In the genomic region with DNA sequence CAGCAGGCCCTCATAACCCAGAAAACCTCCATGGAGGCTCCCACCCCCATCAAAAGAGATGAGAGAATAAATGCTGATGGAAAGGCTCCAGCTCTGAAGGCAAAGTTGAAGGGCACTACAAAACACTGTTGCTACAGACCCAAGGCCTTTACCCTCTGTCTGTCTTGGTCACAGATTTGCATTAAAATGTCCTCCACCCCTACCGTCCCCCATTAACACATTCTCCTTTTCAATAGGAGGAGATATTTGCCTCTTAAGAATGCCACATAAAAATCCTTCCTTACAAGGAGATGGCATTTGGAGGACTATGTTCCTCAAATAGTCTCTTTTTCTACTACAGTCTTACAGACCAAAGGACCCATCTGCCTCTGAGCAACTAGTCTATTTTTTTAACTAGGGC, we compare ENCODE assay signal across 1 cellular context.
TF ChIP-seq lines count a peak whose summit lies in the region.

No MANE protein-coding gene starts in this region.

TF ChIP-seq in GM23338, 12 proteins besides CTCF, POLR2A, EP300 and RAD21 (continued from another document):
- TF ChIP-seq, protein P1, sequence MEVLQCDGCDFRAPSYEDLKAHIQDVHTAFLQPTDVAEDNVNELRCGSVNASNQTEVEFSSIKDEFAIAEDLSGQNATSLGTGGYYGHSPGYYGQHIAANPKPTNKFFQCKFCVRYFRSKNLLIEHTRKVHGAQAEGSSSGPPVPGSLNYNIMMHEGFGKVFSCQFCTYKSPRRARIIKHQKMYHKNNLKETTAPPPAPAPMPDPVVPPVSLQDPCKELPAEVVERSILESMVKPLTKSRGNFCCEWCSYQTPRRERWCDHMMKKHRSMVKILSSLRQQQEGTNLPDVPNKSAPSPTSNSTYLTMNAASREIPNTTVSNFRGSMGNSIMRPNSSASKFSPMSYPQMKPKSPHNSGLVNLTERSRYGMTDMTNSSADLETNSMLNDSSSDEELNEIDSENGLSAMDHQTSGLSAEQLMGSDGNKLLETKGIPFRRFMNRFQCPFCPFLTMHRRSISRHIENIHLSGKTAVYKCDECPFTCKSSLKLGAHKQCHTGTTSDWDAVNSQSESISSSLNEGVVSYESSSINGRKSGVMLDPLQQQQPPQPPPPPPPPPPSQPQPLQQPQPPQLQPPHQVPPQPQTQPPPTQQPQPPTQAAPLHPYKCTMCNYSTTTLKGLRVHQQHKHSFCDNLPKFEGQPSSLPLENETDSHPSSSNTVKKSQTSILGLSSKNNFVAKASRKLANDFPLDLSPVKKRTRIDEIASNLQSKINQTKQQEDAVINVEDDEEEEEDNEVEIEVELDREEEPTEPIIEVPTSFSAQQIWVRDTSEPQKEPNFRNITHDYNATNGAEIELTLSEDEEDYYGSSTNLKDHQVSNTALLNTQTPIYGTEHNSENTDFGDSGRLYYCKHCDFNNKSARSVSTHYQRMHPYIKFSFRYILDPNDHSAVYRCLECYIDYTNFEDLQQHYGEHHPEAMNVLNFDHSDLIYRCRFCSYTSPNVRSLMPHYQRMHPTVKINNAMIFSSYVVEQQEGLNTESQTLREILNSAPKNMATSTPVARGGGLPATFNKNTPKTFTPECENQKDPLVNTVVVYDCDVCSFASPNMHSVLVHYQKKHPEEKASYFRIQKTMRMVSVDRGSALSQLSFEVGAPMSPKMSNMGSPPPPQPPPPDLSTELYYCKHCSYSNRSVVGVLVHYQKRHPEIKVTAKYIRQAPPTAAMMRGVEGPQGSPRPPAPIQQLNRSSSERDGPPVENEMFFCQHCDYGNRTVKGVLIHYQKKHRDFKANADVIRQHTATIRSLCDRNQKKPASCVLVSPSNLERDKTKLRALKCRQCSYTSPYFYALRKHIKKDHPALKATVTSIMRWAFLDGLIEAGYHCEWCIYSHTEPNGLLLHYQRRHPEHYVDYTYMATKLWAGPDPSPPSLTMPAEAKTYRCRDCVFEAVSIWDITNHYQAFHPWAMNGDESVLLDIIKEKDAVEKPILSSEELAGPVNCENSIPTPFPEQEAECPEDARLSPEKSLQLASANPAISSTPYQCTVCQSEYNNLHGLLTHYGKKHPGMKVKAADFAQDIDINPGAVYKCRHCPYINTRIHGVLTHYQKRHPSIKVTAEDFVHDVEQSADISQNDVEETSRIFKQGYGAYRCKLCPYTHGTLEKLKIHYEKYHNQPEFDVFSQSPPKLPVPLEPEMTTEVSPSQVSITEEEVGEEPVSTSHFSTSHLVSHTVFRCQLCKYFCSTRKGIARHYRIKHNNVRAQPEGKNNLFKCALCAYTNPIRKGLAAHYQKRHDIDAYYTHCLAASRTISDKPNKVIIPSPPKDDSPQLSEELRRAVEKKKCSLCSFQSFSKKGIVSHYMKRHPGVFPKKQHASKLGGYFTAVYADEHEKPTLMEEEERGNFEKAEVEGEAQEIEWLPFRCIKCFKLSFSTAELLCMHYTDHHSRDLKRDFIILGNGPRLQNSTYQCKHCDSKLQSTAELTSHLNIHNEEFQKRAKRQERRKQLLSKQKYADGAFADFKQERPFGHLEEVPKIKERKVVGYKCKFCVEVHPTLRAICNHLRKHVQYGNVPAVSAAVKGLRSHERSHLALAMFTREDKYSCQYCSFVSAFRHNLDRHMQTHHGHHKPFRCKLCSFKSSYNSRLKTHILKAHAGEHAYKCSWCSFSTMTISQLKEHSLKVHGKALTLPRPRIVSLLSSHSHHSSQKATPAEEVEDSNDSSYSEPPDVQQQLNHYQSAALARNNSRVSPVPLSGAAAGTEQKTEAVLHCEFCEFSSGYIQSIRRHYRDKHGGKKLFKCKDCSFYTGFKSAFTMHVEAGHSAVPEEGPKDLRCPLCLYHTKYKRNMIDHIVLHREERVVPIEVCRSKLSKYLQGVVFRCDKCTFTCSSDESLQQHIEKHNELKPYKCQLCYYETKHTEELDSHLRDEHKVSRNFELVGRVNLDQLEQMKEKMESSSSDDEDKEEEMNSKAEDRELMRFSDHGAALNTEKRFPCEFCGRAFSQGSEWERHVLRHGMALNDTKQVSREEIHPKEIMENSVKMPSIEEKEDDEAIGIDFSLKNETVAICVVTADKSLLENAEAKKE (CRISPR knock-in tag; IDR thresholded peaks at IDR 0.05) = peak; percentile 88
